ENCODE assay signal across 25 cellular contexts in genomic region chr1:48678684-48679083, GRCh38.
DNase-seq lines count a peak whose midpoint lies in the region; ATAC-seq, FAIRE-seq and TF ChIP-seq lines count a peak whose summit lies in the region.
"Had no signal": no experiment of that assay in that cellular context is flagged by ENCODE, and none has a peak within 500 bp of the region (broad histone marks: within the 10 kb centered on the region; RNA-seq: fewer than 3 reads in every experiment).

No MANE protein-coding gene starts in this region.

- H3K9me3 ChIP-seq in kidney (ENCODE audit: control insufficient read depth in 1 of 2, low read length in 2 of 2) = no peaks in the 10 kb centered on the region
- H3K9me3 ChIP-seq: esophagus muscularis mucosa, gastrocnemius medialis, Peyer's patch, right atrium auricular region, vagina had no signal

- intact Hi-C loops in kidney (cut with DNase I) = no loop called here

- H3K4me1 ChIP-seq in kidney (ENCODE audit: control insufficient read depth in 1 of 2, insufficient read depth in 1 of 2, low read depth in 1 of 2, low read length in 2 of 2) = peaks cover 32 to 45% of the 10 kb centered on the region in 2 donors
- H3K4me1 ChIP-seq: esophagus muscularis mucosa had no signal

- H3K4me3 ChIP-seq in kidney (ENCODE audit: low read length in 2 of 2) = no peak overlapping the region
- H3K4me3 ChIP-seq: esophagus muscularis mucosa, gastrocnemius medialis, Peyer's patch, right atrium auricular region, vagina had no signal

- peak; percentile 21 for FAIRE-seq in kidney (lab: Jason Lieb, UNC)

- no peak overlapping the region for H3K9ac ChIP-seq in kidney (ENCODE audit: low read length in 2 of 2)

- H3K27ac ChIP-seq in kidney (ENCODE audit: low read depth in 2 of 2, low read length in 2 of 2) = peak overlapping the region; percentile 63 to 84
- H3K27ac ChIP-seq: esophagus muscularis mucosa, gastrocnemius medialis, right atrium auricular region, vagina had no signal

- no peak for DNase-seq in kidney
- no peak for DNase-seq in activated CD4-positive, alpha-beta T cell treated with anti-CD3 and anti-CD28 coated beads for 4 hours
- no peak for DNase-seq in AG08396 (ENCODE audit: low spot score)
- DNase-seq in NOMO-1 (lab: John Stamatoyannopoulos, UW; ENCODE audit: unreplicated experiment in 2 of 2) = no peak
- DNase-seq: ACHN; activated CD4-positive, alpha-beta T cell treated with anti-CD3 and anti-CD28 coated beads, Interleukin-2, amount 10 ng/mL, durations not matched to agents 24 days and 14 days; activated CD8-positive, alpha-beta memory T cell treated with anti-CD3 and anti-CD28 coated beads, Interleukin-2, amount 10 ng/mL, durations not matched to agents 7 days and 5 days; effector memory CD4-positive, alpha-beta T cell; gastrocnemius medialis; H9; Kasumi-1; NCI-H1048; NCI-H187 treated with DMSO at 0.1 percent for 48 hours; NCI-H345; occipital lobe; stimulated activated CD8-positive, alpha-beta memory T cell treated with anti-CD3 and anti-CD28 coated beads, Interleukin-4, amount 100 ng/mL, for 48 hours; T-helper 17 cell had no signal

- ATAC-seq in GM18520 (IDR thresholded peaks at IDR 0.05; ENCODE audit: unreplicated experiment) (peak; percentile 28), GM19463 (IDR thresholded peaks at IDR 0.05; ENCODE audit: unreplicated experiment) (peak; percentile 36), HG02973 (IDR thresholded peaks at IDR 0.05; ENCODE audit: unreplicated experiment) (peak; percentile 51), GM21515 (IDR thresholded peaks at IDR 0.05; ENCODE audit: unreplicated experiment) (no peak)
- ATAC-seq: activated CD8-positive, alpha-beta memory T cell treated with anti-CD3 and anti-CD28 coated beads, Interleukin-2, amount 10 ng/mL, durations not matched to agents 7 days and 5 days; gastrocnemius medialis; T-helper 17 cell had no signal

- H3K36me3 ChIP-seq in kidney (ENCODE audit: control insufficient read depth in 1 of 2, insufficient read depth in 2 of 2, low read length in 2 of 2) = no peaks in the 10 kb centered on the region
- H3K36me3 ChIP-seq: esophagus muscularis mucosa, gastrocnemius medialis, Peyer's patch, right atrium auricular region, vagina had no signal

- TF ChIP-seq CTCF in kidney (IDR thresholded peaks at IDR 0.05; ENCODE audit: borderline replicate concordance, extremely low read depth, insufficient read depth) = no peak
